8 cellular contexts compared by ENCODE assay signal in genomic region chr22:37492428-37493344, GRCh38. TPM values are rescaled to one million over a fixed set of nuclear protein-coding genes. Genes with fewer than 3 reads are reported as not detected.
DNase-seq lines count a peak whose midpoint lies in the region; ATAC-seq and FAIRE-seq lines count a peak whose summit lies in the region.

No MANE protein-coding gene starts in this region.

- FAIRE-seq in GM19239 (lab: Jason Lieb, UNC) (peak; percentile 67), urothelium cell line (lab: Jason Lieb, UNC) (peak; percentile 82)

- in situ Hi-C loops in ACHN (cut with HindIII; ENCODE audit: low pct_ligation_motif_present, low pct_unique_long_range_greater_than_20kb, low sequenced_read_pairs): no loop called here

- ATAC-seq in GM18868 (IDR thresholded peaks at IDR 0.05; ENCODE audit: unreplicated experiment) (no peak), HG03280 (IDR thresholded peaks at IDR 0.05; ENCODE audit: unreplicated experiment) (no peak)

- DNase-seq in ACHN: peak; percentile 79
- DNase-seq in GM19239 (ENCODE audit: insufficient read length, low spot score): no peak
- DNase-seq in SKM-1 (lab: John Stamatoyannopoulos, UW; ENCODE audit: unreplicated experiment): peak; percentile 75
- DNase-seq in amniotic epithelial cell (ENCODE audit: low read depth): peak; percentile 68
- DNase-seq in lung microvascular endothelial cell (ENCODE audit: low read depth in 2 of 2): peak; percentile 46 to 51
- DNase-seq in urothelium cell line (ENCODE audit: low spot score): peak; percentile 37

RNA-seq across cellular contexts. Expression of gene MFNG, which starts 6.5 kb away (rescaled TPM):
- 89.8 and 137 TPM in 2 replicates for total RNA-seq in lung microvascular endothelial cell

RNA-seq across cellular contexts. Expression of gene CARD10, which starts 26.5 kb away (rescaled TPM):
- total RNA-seq in lung microvascular endothelial cell: 36.2 and 57.1 TPM in 2 replicates
